2 cellular contexts compared by ENCODE assay signal in genomic region chr11:64724863-64725535, GRCh38.
TF ChIP-seq lines count a peak whose summit lies in the region.

No MANE protein-coding gene starts in this region.

TF ChIP-seq in K562, 482 proteins besides CTCF, POLR2A, EP300 and RAD21:
- TF ChIP-seq ZNF561 (CRISPR knock-in tag; conservative IDR thresholded peaks at IDR 0.05) (no peak), ZNF41 (CRISPR knock-in tag; conservative IDR thresholded peaks at IDR 0.05) (no peak), NFRKB (IDR thresholded peaks at IDR 0.05; ENCODE audit: low read depth) (no peak), ZBTB40 (IDR thresholded peaks at IDR 0.05) (no peak), ZBTB40 (CRISPR knock-in tag; IDR thresholded peaks at IDR 0.05) (0 out of 2 replicates have a peak, but pooled peaks have one; percentile 23), ZNF232 (CRISPR knock-in tag; IDR thresholded peaks at IDR 0.05) (no peak), CBFA2T3 (IDR thresholded peaks at IDR 0.05) (0 out of 2 replicates have a peak, but pooled peaks have one; percentile 16), SIN3B (IDR thresholded peaks at IDR 0.05; ENCODE audit: low read depth) (no peak), ESRRB (CRISPR knock-in tag; IDR thresholded peaks at IDR 0.05; ENCODE audit: borderline replicate concordance) (no peak), NFE2L1 (tag; IDR thresholded peaks at IDR 0.05; ENCODE audit: borderline replicate concordance, low read depth) (no peak), MAX (CRISPR knock-in tag; IDR thresholded peaks at IDR 0.05) (peak; percentile 33; the same call in 1 of the 2 replicates), SETDB1 (IDR thresholded peaks at IDR 0.05; ENCODE audit: low read length) (no peak), ZNF24 (IDR thresholded peaks at IDR 0.05) (no peak), RBM15 (IDR thresholded peaks at IDR 0.05; ENCODE audit: insufficient read depth, low read length) (no peak), ERF (CRISPR knock-in tag; IDR thresholded peaks at IDR 0.05) (no peak)
TF ChIP-seq in K562: peak in this region for 3.

TF ChIP-seq in liver, 16 proteins besides CTCF, POLR2A, EP300 and RAD21:
- TF ChIP-seq RXRA (IDR thresholded peaks at IDR 0.05) = peak; percentile 37 to 82
- TF ChIP-seq FOXA2 (IDR thresholded peaks at IDR 0.05) = peak; percentile 19
- TF ChIP-seq ZBTB33 (IDR thresholded peaks at IDR 0.05) = no peak
- TF ChIP-seq SP1 (IDR thresholded peaks at IDR 0.05) = peak; percentile 46
- TF ChIP-seq HNF4A (conservative IDR thresholded peaks at IDR 0.05) = peak; percentile 90 to 96
- peak in 1 of 2 donors; percentile 39 for TF ChIP-seq GABPA (IDR thresholded peaks at IDR 0.05 in 1 of 2, conservative IDR thresholded peaks at IDR 0.05 in 1 of 2)
- TF ChIP-seq REST (IDR thresholded peaks at IDR 0.05) = no peak
